In genomic region chr5:150396247-150396646, GRCh38 we compare ENCODE assay signal across 24 cellular contexts. TPM values are rescaled to one million over a fixed set of nuclear protein-coding genes. Genes with fewer than 3 reads are reported as not detected.
DNase-seq lines count a peak whose midpoint lies in the region; ATAC-seq, FAIRE-seq and TF ChIP-seq lines count a peak whose summit lies in the region.
"Had no signal": no experiment of that assay in that cellular context is flagged by ENCODE, and none has a peak within 500 bp of the region (broad histone marks: within the 10 kb centered on the region; RNA-seq: fewer than 3 reads in every experiment).

No MANE protein-coding gene starts in this region.

- H3K4me1 ChIP-seq in IMR-90 (ENCODE audit: control insufficient read depth, insufficient read depth, low read length) (peaks cover 19% of the 10 kb centered on the region), K562 (replicated peaks in 1 of 2; ENCODE audit: control insufficient read depth in 2 of 2, insufficient read depth in 2 of 2, low read length in 2 of 2) (peaks cover 5 to 10% of the 10 kb centered on the region in 2 experiments; a peak in 2 of 5 replicates)

- H3K9ac ChIP-seq in IMR-90 (ENCODE audit: low read depth, low read length) (no peak overlapping the region), K562 (ENCODE audit: insufficient read depth in 1 of 2, low read depth in 2 of 2, low read length in 2 of 2) (no peak overlapping the region)

- POLR2A ChIA-PET in IMR-90 (lab: Charles Lee; ENCODE audit: unreplicated experiment): no interaction called here
- POLR2A ChIA-PET in K562 (lab: Yijun Ruan, JAX): interaction anchor here (2.4 kb wide), 1 partner anchor 9 kb away, joined by 5 read pairs; no protein-coding TSS in a partner anchor

- CTCF ChIA-PET in IMR-90 (lab: Yijun Ruan, JAX): no interaction called here
- CTCF ChIA-PET in K562 (lab: Yijun Ruan, JAX; ENCODE audit: low intra/inter-chr PET ratio): no interaction called here

- no peaks in the 10 kb centered on the region for H3K9me3 ChIP-seq in IMR-90 (ENCODE audit: control insufficient read depth, insufficient read depth, low read length)
- no peaks in the 10 kb centered on the region for H3K9me3 ChIP-seq in K562 (replicated peaks; ENCODE audit: control insufficient read depth, insufficient read depth, low read depth, low read length)
- H3K9me3 ChIP-seq: tibial nerve had no signal

- no peaks in the 10 kb centered on the region for H3K27me3 Mint-ChIP-seq in activated T-cell treated with anti-CD3 and anti-CD28 coated beads, Interleukin-2, amount 50 U/mL, for 24 hours
- no peaks in the 10 kb centered on the region for H3K27me3 Mint-ChIP-seq in activated T-cell treated with anti-CD3 and anti-CD28 coated beads, Interleukin-2, amount 50 U/mL, for 4 hours (ENCODE audit: low read depth)
- peaks cover 3% of the 10 kb centered on the region for H3K27me3 Mint-ChIP-seq in nephron progenitor cell (ENCODE audit: low read depth, poor library complexity)
- H3K27me3 Mint-ChIP-seq: brain had no signal

- H3K4me1 Mint-ChIP-seq in activated T-cell treated with anti-CD3 and anti-CD28 coated beads, Interleukin-2, amount 50 U/mL, for 24 hours (ENCODE audit: low read depth): peaks cover 1% of the 10 kb centered on the region
- H3K4me1 Mint-ChIP-seq in activated T-cell treated with anti-CD3 and anti-CD28 coated beads, Interleukin-2, amount 50 U/mL, for 4 hours (ENCODE audit: low read depth): no peaks in the 10 kb centered on the region
- H3K4me1 Mint-ChIP-seq in nephron progenitor cell: peaks cover 9% of the 10 kb centered on the region
- H3K4me1 Mint-ChIP-seq: brain had no signal

- H3K56ac ChIP-seq in IMR-90 (ENCODE audit: extremely low read depth, insufficient read depth, low read length): no peak overlapping the region

- ATAC-seq in activated T-cell treated with anti-CD3 and anti-CD28 coated beads, Interleukin-2, amount 50 U/mL, for 4 hours: no peak
- ATAC-seq in IMR-90 (ENCODE audit: low read depth) (no peak), K562 (no peak), GM18907 (IDR thresholded peaks at IDR 0.05; ENCODE audit: unreplicated experiment) (no peak), GM21825 (IDR thresholded peaks at IDR 0.05; ENCODE audit: unreplicated experiment) (no peak)

- H3K4me2 ChIP-seq in IMR-90 (ENCODE audit: low read depth, low read length) (no peak overlapping the region), K562 (ENCODE audit: insufficient read depth, low read length) (no peak overlapping the region)
- H3K4me2 ChIP-seq: smooth muscle cell had no signal

- H3K4me3 Mint-ChIP-seq in activated T-cell treated with anti-CD3 and anti-CD28 coated beads, Interleukin-2, amount 50 U/mL, for 24 hours: no peak overlapping the region
- no peak overlapping the region for H3K4me3 Mint-ChIP-seq in activated T-cell treated with anti-CD3 and anti-CD28 coated beads, Interleukin-2, amount 50 U/mL, for 4 hours
- H3K4me3 Mint-ChIP-seq in nephron progenitor cell: no peak overlapping the region
- H3K4me3 Mint-ChIP-seq: brain had no signal

- H2BK20ac ChIP-seq in IMR-90 (ENCODE audit: low read depth, low read length): no peak overlapping the region

- intact Hi-C loops in IMR-90 (cut with micrococcal nuclease): loop anchor here (5.0 kb wide), 1 partner anchor 36 kb away; no protein-coding TSS in a partner anchor
- intact Hi-C loops in K562 (cut with micrococcal nuclease): no loop called here

- no peaks in the 10 kb centered on the region for H3K27me3 ChIP-seq in IMR-90 (ENCODE audit: control insufficient read depth, insufficient read depth, low read length)
- no peaks in the 10 kb centered on the region for H3K27me3 ChIP-seq in K562 (ENCODE audit: control insufficient read depth in 2 of 2, insufficient read depth in 2 of 2, low read length in 2 of 2)
- H3K27me3 ChIP-seq: tibial nerve had no signal

- 0 out of 2 replicates have a peak overlapping the region, but pooled peaks have one; percentile 7 for H3K4ac ChIP-seq in IMR-90 (ENCODE audit: low read depth, low read length)

- peak overlapping the region in 1 of 2 experiments; percentile 43; a peak in 1 of 4 replicates for H4K8ac ChIP-seq in IMR-90 (ENCODE audit: low read depth in 2 of 2, low read length in 2 of 2)

- no peak for TF ChIP-seq RAD21 in IMR-90 (IDR thresholded peaks at IDR 0.05; ENCODE audit: low read length)
- no peak for TF ChIP-seq RAD21 in K562 (CRISPR knock-in tag; conservative IDR thresholded peaks at IDR 0.05 in 1 of 2, IDR thresholded peaks at IDR 0.05 in 1 of 2)

- TF ChIP-seq CTCF in IMR-90 (conservative IDR thresholded peaks at IDR 0.05; ENCODE audit: low read depth, low read length) (no peak), K562 (IDR thresholded peaks at IDR 0.05 in 2 of 3, conservative IDR thresholded peaks at IDR 0.05 in 1 of 3; ENCODE audit: insufficient read depth in 2 of 3, low read depth in 1 of 3, low read length in 3 of 3) (no peak), nephron progenitor cell (IDR thresholded peaks at IDR 0.05) (no peak)

- H3K9me3 Mint-ChIP-seq in activated T-cell treated with anti-CD3 and anti-CD28 coated beads, Interleukin-2, amount 50 U/mL, for 24 hours: no peaks in the 10 kb centered on the region
- H3K9me3 Mint-ChIP-seq in activated T-cell treated with anti-CD3 and anti-CD28 coated beads, Interleukin-2, amount 50 U/mL, for 4 hours: no peaks in the 10 kb centered on the region
- H3K9me3 Mint-ChIP-seq in nephron progenitor cell: no peaks in the 10 kb centered on the region
- H3K9me3 Mint-ChIP-seq: brain had no signal

- no peak for FAIRE-seq in K562 (lab: Jason Lieb, UNC)

- H3K18ac ChIP-seq in IMR-90 (ENCODE audit: low read depth, low read length): no peak overlapping the region

- no peak overlapping the region for H3K14ac ChIP-seq in IMR-90 (replicated peaks; ENCODE audit: low read depth, low read length)

- peaks cover 7% of the 10 kb centered on the region; the same call in 1 of the 2 replicates for H4K20me1 ChIP-seq in IMR-90 (ENCODE audit: insufficient read depth, low read length)
- H4K20me1 ChIP-seq in K562 (replicated peaks; ENCODE audit: control insufficient read depth, insufficient read depth, low read length): peaks cover 4% of the 10 kb centered on the region; the same call in 1 of the 2 replicates

- DNase-seq in activated T-cell treated with anti-CD3 and anti-CD28 coated beads, Interleukin-2, amount 50 U/mL, for 24 hours: no peak
- no peak for DNase-seq in activated T-cell treated with anti-CD3 and anti-CD28 coated beads, Interleukin-2, amount 50 U/mL, for 4 hours
- DNase-seq in IMR-90 (no peak), K562 (ENCODE audit: extremely low read depth in 1 of 4, low spot score in 3 of 4) (no peak), nephron progenitor cell (no peak)
- no peak for DNase-seq in activated CD4-positive, alpha-beta T cell treated with anti-CD3 and anti-CD28 coated beads, Interleukin-2, amount 50 U/mL, for 4 hours
- DNase-seq: activated T-cell treated with anti-CD3 and anti-CD28 coated beads for 4 hours; cortex of kidney; H7; KBM-7; kidney glomerular epithelial cell; NCI-H1694; NCI-H2171 treated with DMSO at 0.1 percent for 48 hours; occipital lobe; RPMI8226; stimulated activated naive CD4-positive, alpha-beta T cell treated with Interleukin-2 at 50 U/mL for 16 hours; T-helper 2 cell; WERI-Rb-1 had no signal

- TF ChIP-seq EP300 in K562 (IDR thresholded peaks at IDR 0.05; ENCODE audit: low read length): no peak

- 0 out of 2 replicates have a peak overlapping the region, but pooled peaks have one; percentile 54 for H2AK5ac ChIP-seq in IMR-90 (ENCODE audit: low read depth, low read length)

- peaks cover 30% of the 10 kb centered on the region for H3K9me1 ChIP-seq in IMR-90 (ENCODE audit: insufficient read depth, low read length)
- peaks cover 8% of the 10 kb centered on the region for H3K9me1 ChIP-seq in K562 (ENCODE audit: control insufficient read depth, insufficient read depth, low read length)

- H3K79me2 ChIP-seq in K562 (ENCODE audit: control insufficient read depth, insufficient read depth, low read length): no peaks in the 10 kb centered on the region

- H3K23ac ChIP-seq in IMR-90 (ENCODE audit: low read depth, low read length): no peak overlapping the region

- BruUV-seq in IMR-90 (replicated peaks; lab: Mats Ljungman, UMichigan) (TSS peak; percentile 73), K562 (replicated peaks; lab: Mats Ljungman, UMichigan) (TSS peak; percentile 27)

- peaks cover 0 to 15% of the 10 kb centered on the region in 2 experiments; a peak in 1 of 4 replicates for H3K79me1 ChIP-seq in IMR-90 (ENCODE audit: low read depth in 1 of 2, low read length in 2 of 2)

- in situ Hi-C loops in IMR-90 (cut with MboI; ENCODE audit: low sequenced_read_pairs): no loop called here
- in situ Hi-C loops in K562 (cut with MboI): no loop called here

- no peak overlapping the region for H2AK9ac ChIP-seq in IMR-90 (replicated peaks; ENCODE audit: low read depth, low read length, poor library complexity)

- H3K36me3 ChIP-seq in IMR-90 (ENCODE audit: control insufficient read depth, insufficient read depth, low read length) (peaks cover 53% of the 10 kb centered on the region), K562 (ENCODE audit: control insufficient read depth, insufficient read depth, low read length) (peaks cover 97% of the 10 kb centered on the region)

- H3K4me3 ChIP-seq in IMR-90 (ENCODE audit: insufficient read depth, low read depth, low read length) (no peak overlapping the region), K562 (no peak overlapping the region)
- H3K4me3 ChIP-seq: smooth muscle cell, tibial nerve had no signal

- H2AFZ ChIP-seq in IMR-90 (replicated peaks; ENCODE audit: low read length, poor library complexity) (no peak overlapping the region), K562 (ENCODE audit: low read depth, low read length) (no peak overlapping the region)

- peak overlapping the region; percentile 19; the same call in 1 of the 2 replicates for H2BK120ac ChIP-seq in IMR-90 (ENCODE audit: low read depth, low read length)

- no peak overlapping the region for H4K5ac ChIP-seq in IMR-90 (ENCODE audit: low read depth, low read length)

- no peak overlapping the region for H2BK15ac ChIP-seq in IMR-90 (ENCODE audit: low read depth, low read length)

- WGBS in IMR-90 (ENCODE audit: extremely low coverage in 2 of 2, insufficient read length in 1 of 2), 2 experiments: 82% methylated on average over 3 of the region's 6 CpGs; no CpG with 5 or more reads in 1 of the 2 experiments
- 98% methylated on average over 5 of the region's 6 CpGs for WGBS in K562 (ENCODE audit: insufficient coverage, low coverage, missing lambda C conversion rate)

- H3K27ac Mint-ChIP-seq in activated T-cell treated with anti-CD3 and anti-CD28 coated beads, Interleukin-2, amount 50 U/mL, for 24 hours: peak overlapping the region; percentile 37
- H3K27ac Mint-ChIP-seq in nephron progenitor cell: peak overlapping the region; percentile 56

- H4K91ac ChIP-seq in IMR-90 (ENCODE audit: insufficient read depth, low read depth, low read length): no peak overlapping the region

- peaks cover 99% of the 10 kb centered on the region for H3K36me3 Mint-ChIP-seq in activated T-cell treated with anti-CD3 and anti-CD28 coated beads, Interleukin-2, amount 50 U/mL, for 24 hours (ENCODE audit: low read depth)
- H3K36me3 Mint-ChIP-seq in activated T-cell treated with anti-CD3 and anti-CD28 coated beads, Interleukin-2, amount 50 U/mL, for 4 hours (ENCODE audit: insufficient read depth): peaks cover 40% of the 10 kb centered on the region
- peaks cover 53% of the 10 kb centered on the region for H3K36me3 Mint-ChIP-seq in nephron progenitor cell (ENCODE audit: low read depth)

- no peak overlapping the region for H3K27ac ChIP-seq in IMR-90 (ENCODE audit: insufficient read depth, low read length)
- no peak overlapping the region for H3K27ac ChIP-seq in K562 (ENCODE audit: extremely low read depth, low read depth, low read length)
- H3K27ac ChIP-seq: tibial nerve, WERI-Rb-1 had no signal

- TF ChIP-seq POLR2A in IMR-90 (IDR thresholded peaks at IDR 0.05; ENCODE audit: low read depth, low read length): no peak
- no peak for TF ChIP-seq POLR2A in K562 (conservative IDR thresholded peaks at IDR 0.05)

- dilution Hi-C loops in IMR-90 (cut with HindIII; ENCODE audit: low sequenced_read_pairs, unreplicated experiment): no loop called here

- no peak overlapping the region for H2BK5ac ChIP-seq in IMR-90 (ENCODE audit: low read depth, low read length, poor library complexity, severe bottlenecking)

RNA-seq across cellular contexts. Expression of gene CD74, which starts 16.5 kb away (rescaled TPM):
- 100 to 1,000 TPM; 230 to 299 (median 241) TPM for total RNA-seq in activated T-cell treated with anti-CD3 and anti-CD28 coated beads, Interleukin-2, amount 50 U/mL, for 4 hours
- total RNA-seq in IMR-90 (2012; rRNA removed): 0.18 and 0.28 TPM in 2 replicates
- 1.1 and 1.5 TPM in 2 replicates for polyA plus RNA-seq in IMR-90 (2012; rRNA removed)
- polyA plus RNA-seq in IMR-90 (2012; cell fraction: cytosol; rRNA removed): 1.4 and 3.4 TPM in 2 replicates
- polyA plus RNA-seq in IMR-90 (2012; cell fraction: nucleus; rRNA removed; ENCODE audit: low replicate concordance): 0.60 and 0.64 TPM in 2 replicates
- not detected in 2 replicates for total RNA-seq in K562 (2011; cell fraction: chromatin; rRNA removed; ENCODE audit: low replicate concordance)
- total RNA-seq in K562 (2011; cell fraction: nucleolus; rRNA removed): not detected in 2 replicates
- total RNA-seq in K562 (2011; cell fraction: nucleoplasm; rRNA removed): not detected in 2 replicates
- total RNA-seq in K562 (2014; rRNA removed): 1.00 and 1.1 TPM in 2 replicates
- 0.18 TPM in 1 of 2 replicates, not detected in the other for total RNA-seq in K562 (2014; rRNA removed; fragmentation: Illumina TruSeq; extraction: Trizol)
- total RNA-seq in K562 (2015; rRNA removed; fragmentation: Illumina TruSeq; extraction: Trizol): 0.65 and 0.87 TPM in 2 replicates
- 4.8 and 6.0 TPM in 2 replicates for total RNA-seq in K562 (2021)
- polyA plus RNA-seq in K562 (2011; rRNA removed): 0.07 and 0.22 TPM in 2 replicates
- 0.22 and 0.27 TPM in 2 replicates for polyA plus RNA-seq in K562 (2011; cell fraction: cytosol; rRNA removed)
- polyA plus RNA-seq in K562 (2011; cell fraction: nucleus; rRNA removed): 0.23 TPM in 1 of 2 replicates, not detected in the other
- polyA plus RNA-seq in K562 (2012): 0.82 and 2.1 TPM in 2 replicates
- 0.40 and 1.1 TPM in 2 replicates for polyA plus RNA-seq in K562 (2014; fragmentation: Illumina TruSeq; extraction: Trizol)
- polyA plus RNA-seq in K562 (2014; fragmentation: Nextera tagmentation; extraction: Ambion mirVana): under 1 TPM; 0.21 to 0.24 TPM
- polyA plus RNA-seq in K562 (2014; rRNA removed): 0.32 and 1.9 TPM in 2 replicates
- 0.18 TPM in 1 of 2 replicates, not detected in the other for polyA minus RNA-seq in K562 (2011; rRNA and poly(A)+ RNA removed)
- 1.5 TPM in 1 of 2 replicates, not detected in the other for polyA minus RNA-seq in K562 (2011; cell fraction: cytosol; rRNA and poly(A)+ RNA removed)
- polyA minus RNA-seq in K562 (2011; cell fraction: nucleus; rRNA and poly(A)+ RNA removed): not detected in 2 replicates
- total RNA-seq: A172 had no signal

RNA-seq across cellular contexts. Expression of gene TCOF1, which starts 38.8 kb away (rescaled TPM):
- 100 to 1,000 TPM; 153 to 160 (median 156) TPM for total RNA-seq in activated T-cell treated with anti-CD3 and anti-CD28 coated beads, Interleukin-2, amount 50 U/mL, for 4 hours
- total RNA-seq in IMR-90 (2012; rRNA removed) (18.3 and 19.7 TPM in 2 replicates), K562 (2014; rRNA removed) (75.9 and 93.5 TPM in 2 replicates), K562 (2014; rRNA removed; fragmentation: Illumina TruSeq; extraction: Trizol) (49.7 and 61.8 TPM in 2 replicates), K562 (2015; rRNA removed; fragmentation: Illumina TruSeq; extraction: Trizol) (61.7 and 65.3 TPM in 2 replicates), K562 (2021) (122 and 134 TPM in 2 replicates)
- polyA plus RNA-seq in IMR-90 (2012; rRNA removed) (18.2 and 18.8 TPM in 2 replicates), K562 (2011; rRNA removed) (20.7 and 23.9 TPM in 2 replicates), K562 (2014; fragmentation: Illumina TruSeq; extraction: Trizol) (98.6 and 113 TPM in 2 replicates), K562 (2014; fragmentation: Nextera tagmentation; extraction: Ambion mirVana) (10 to 100 TPM in 1 of 2 experiments, 1 to 10 TPM in 1; 9.8 to 17.3 TPM), K562 (2014; rRNA removed) (53.9 and 64.1 TPM in 2 replicates)
- 11.7 and 14.4 TPM in 2 replicates for polyA plus RNA-seq in IMR-90 (2012; cell fraction: cytosol; rRNA removed)
- polyA plus RNA-seq in IMR-90 (2012; cell fraction: nucleus; rRNA removed; ENCODE audit: low replicate concordance): 43.7 and 51.8 TPM in 2 replicates
- 85.2 and 176 TPM in 2 replicates for total RNA-seq in K562 (2011; cell fraction: chromatin; rRNA removed; ENCODE audit: low replicate concordance)
- total RNA-seq in K562 (2011; cell fraction: nucleolus; rRNA removed): 76.1 and 89.9 TPM in 2 replicates
- 70.8 and 76.0 TPM in 2 replicates for total RNA-seq in K562 (2011; cell fraction: nucleoplasm; rRNA removed)
- 20.8 and 26.5 TPM in 2 replicates for polyA plus RNA-seq in K562 (2011; cell fraction: cytosol; rRNA removed)
- polyA plus RNA-seq in K562 (2011; cell fraction: nucleus; rRNA removed): 58.2 and 91.5 TPM in 2 replicates
- 49.5 and 79.5 TPM in 2 replicates for polyA plus RNA-seq in K562 (2012)
- 20.0 and 23.5 TPM in 2 replicates for polyA minus RNA-seq in K562 (2011; rRNA and poly(A)+ RNA removed)
- polyA minus RNA-seq in K562 (2011; cell fraction: cytosol; rRNA and poly(A)+ RNA removed): 44.1 and 48.4 TPM in 2 replicates
- 32.2 and 34.8 TPM in 2 replicates for polyA minus RNA-seq in K562 (2011; cell fraction: nucleus; rRNA and poly(A)+ RNA removed)

RNA-seq across cellular contexts. Expression of gene RPS14, which starts 53.3 kb away (rescaled TPM):
- total RNA-seq in activated T-cell treated with anti-CD3 and anti-CD28 coated beads, Interleukin-2, amount 50 U/mL, for 4 hours: 1,000 to 10,000 TPM; 2,955 to 3,473 (median 3,075) TPM
- 7,310 and 7,583 TPM in 2 replicates for total RNA-seq in IMR-90 (2012; rRNA removed)
- 6,296 and 6,747 TPM in 2 replicates for polyA plus RNA-seq in IMR-90 (2012; rRNA removed)
- 5,609 and 17,745 TPM in 2 replicates for polyA plus RNA-seq in IMR-90 (2012; cell fraction: cytosol; rRNA removed)
- polyA plus RNA-seq in IMR-90 (2012; cell fraction: nucleus; rRNA removed; ENCODE audit: low replicate concordance): 873 and 3,349 TPM in 2 replicates
- total RNA-seq in K562 (2011; cell fraction: chromatin; rRNA removed; ENCODE audit: low replicate concordance): 265 and 394 TPM in 2 replicates
- total RNA-seq in K562 (2011; cell fraction: nucleolus; rRNA removed): 818 and 919 TPM in 2 replicates
- total RNA-seq in K562 (2011; cell fraction: nucleoplasm; rRNA removed): 1,009 and 1,942 TPM in 2 replicates
- 3,004 and 3,238 TPM in 2 replicates for total RNA-seq in K562 (2014; rRNA removed)
- 3,003 and 3,017 TPM in 2 replicates for total RNA-seq in K562 (2014; rRNA removed; fragmentation: Illumina TruSeq; extraction: Trizol)
- total RNA-seq in K562 (2015; rRNA removed; fragmentation: Illumina TruSeq; extraction: Trizol): 2,679 and 2,873 TPM in 2 replicates
- 3,285 and 3,523 TPM in 2 replicates for total RNA-seq in K562 (2021)
- polyA plus RNA-seq in K562 (2011; rRNA removed): 5,983 and 6,751 TPM in 2 replicates
- 5,490 and 8,746 TPM in 2 replicates for polyA plus RNA-seq in K562 (2011; cell fraction: cytosol; rRNA removed)
- 1,361 and 2,299 TPM in 2 replicates for polyA plus RNA-seq in K562 (2011; cell fraction: nucleus; rRNA removed)
- 4,665 and 5,719 TPM in 2 replicates for polyA plus RNA-seq in K562 (2012)
- 3,907 and 4,185 TPM in 2 replicates for polyA plus RNA-seq in K562 (2014; fragmentation: Illumina TruSeq; extraction: Trizol)
- 1,000 to 10,000 TPM; 1,824 to 2,512 TPM for polyA plus RNA-seq in K562 (2014; fragmentation: Nextera tagmentation; extraction: Ambion mirVana)
- polyA plus RNA-seq in K562 (2014; rRNA removed): 4,384 and 5,321 TPM in 2 replicates
- polyA minus RNA-seq in K562 (2011; rRNA and poly(A)+ RNA removed): 3,342 and 3,929 TPM in 2 replicates
- 682 and 753 TPM in 2 replicates for polyA minus RNA-seq in K562 (2011; cell fraction: cytosol; rRNA and poly(A)+ RNA removed)
- 162 and 371 TPM in 2 replicates for polyA minus RNA-seq in K562 (2011; cell fraction: nucleus; rRNA and poly(A)+ RNA removed)

Comparison
In these comparisons a context has a peak if more than half of its experiments do, and no peak if none do; other contexts are left out.
1. RNA of gene CD74, which starts 16.5 kb away (total RNA-seq): 230 to 299 TPM in activated T-cell treated with anti-CD3 and anti-CD28 coated beads, Interleukin-2, amount 50 U/mL, for 4 hours; 0.18 to 6.0 TPM in K562 and 0.18 to 0.28 TPM in IMR-90; every median in the first group is over 10 times any median in the second.